ENCODE assay signal across 8 cellular contexts in the genomic region with DNA sequence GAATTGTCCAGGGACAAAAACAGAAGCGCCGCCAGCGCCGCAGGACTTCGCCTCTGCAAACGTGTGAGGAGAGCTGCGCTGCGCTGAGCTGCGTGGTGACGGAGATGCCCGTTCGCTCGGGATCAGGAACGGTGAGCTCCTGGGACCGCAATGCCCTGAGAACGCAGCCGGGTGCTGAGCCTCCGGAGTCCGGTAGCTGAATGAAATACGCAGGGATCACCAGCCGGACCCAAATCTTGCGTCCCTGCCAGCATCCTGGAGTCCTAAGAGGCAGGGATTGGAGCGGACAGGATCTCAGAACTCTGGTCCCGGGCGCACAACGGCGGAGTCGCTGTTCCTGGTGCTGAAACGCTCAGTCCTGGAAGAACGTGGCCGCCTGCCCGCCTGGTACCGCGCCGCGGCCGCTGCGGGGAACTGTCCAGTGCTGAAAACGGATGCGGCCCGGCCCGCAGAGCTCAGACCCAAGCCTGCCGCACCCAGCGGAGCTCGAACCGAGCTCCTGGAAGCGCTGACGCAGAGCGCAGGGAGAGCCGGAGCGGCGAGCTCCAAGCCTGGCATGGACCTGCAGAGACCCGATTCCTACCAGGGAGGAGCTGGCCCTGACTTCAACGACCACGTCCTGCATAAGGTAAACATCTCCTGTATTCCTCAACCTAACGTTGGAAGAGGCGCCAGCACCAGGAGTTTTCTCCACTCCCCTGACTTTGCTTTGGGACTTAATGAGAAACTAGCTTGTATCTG. TPM values are rescaled to one million over a fixed set of nuclear protein-coding genes. Genes with fewer than 3 reads are reported as not detected.
DNase-seq lines count a peak whose midpoint lies in the region; TF ChIP-seq lines count a peak whose summit lies in the region.

No MANE protein-coding gene starts in this region.

- H2AFZ ChIP-seq in neural cell (ENCODE audit: low read depth, low read length): no peak overlapping the region

- no peak overlapping the region for H3K27ac ChIP-seq in neural cell (ENCODE audit: low read length)

- no peak overlapping the region for H3K9ac ChIP-seq in neural cell (ENCODE audit: low read length)

- H3F3A ChIP-seq in neural cell (ENCODE audit: insufficient read depth, low read length, poor library complexity, severe bottlenecking): no peaks in the 10 kb centered on the region

- TF ChIP-seq RAD21 in neural cell (conservative IDR thresholded peaks at IDR 0.05): no peak

- H3K79me2 ChIP-seq in neural cell (replicated peaks; ENCODE audit: insufficient read depth, low read length): no peaks in the 10 kb centered on the region

- peak overlapping the region; percentile 42 for H3K4me2 ChIP-seq in neural cell (ENCODE audit: low read length)

- no peak for TF ChIP-seq CTCF in neural cell (IDR thresholded peaks at IDR 0.05; ENCODE audit: poor library complexity, severe bottlenecking)

- TF ChIP-seq EP300 in neural cell (conservative IDR thresholded peaks at IDR 0.05; ENCODE audit: poor library complexity, severe bottlenecking): no peak

- no peaks in the 10 kb centered on the region for H3K9me2 ChIP-seq in neural cell (ENCODE audit: insufficient read depth, low read length)

- DNase-seq in COLO829 (ENCODE audit: low spot score) (peak; percentile 66), NCI-H226 (peak; percentile 44), activated T-helper 1 cell treated with Interleukin-2 at 50 U/mL for 16 hours (ENCODE audit: low read depth) (peak; percentile 58), fibroblast of the conjunctiva (ENCODE audit: low read depth) (peak; percentile 33), NCI-H1436 (lab: John Stamatoyannopoulos, UW) (no peak), NCI-H128 (lab: John Stamatoyannopoulos, UW; ENCODE audit: unreplicated experiment) (no peak)
- DNase-seq in stimulated activated naive CD4-positive, alpha-beta T cell treated with Interleukin-2 at 50 U/mL for 16 hours (lab: John Stamatoyannopoulos, UW): peak; percentile 61

- H4K20me1 ChIP-seq in neural cell (ENCODE audit: insufficient read depth): no peaks in the 10 kb centered on the region

- peak overlapping the region; percentile 62 for H3K4me3 ChIP-seq in neural cell (ENCODE audit: low read length)

- H3K27me3 ChIP-seq in neural cell (ENCODE audit: insufficient read depth, low read depth, low read length): peaks cover 73% of the 10 kb centered on the region

- no peaks in the 10 kb centered on the region for H3K9me3 ChIP-seq in neural cell (ENCODE audit: low read length)

- H3K36me3 ChIP-seq in neural cell (ENCODE audit: insufficient read depth, low read length): no peaks in the 10 kb centered on the region

TF ChIP-seq in neural cell, 6 proteins besides CTCF, POLR2A, EP300 and RAD21:
- TF ChIP-seq EZH2 (IDR thresholded peaks at IDR 0.05; ENCODE audit: borderline replicate concordance, insufficient read depth, low read length, poor library complexity, severe bottlenecking) (no peak), POLR2AphosphoS5 (IDR thresholded peaks at IDR 0.05) (peak; percentile 22), MXI1 (conservative IDR thresholded peaks at IDR 0.05; ENCODE audit: poor library complexity, severe bottlenecking) (no peak), TAF1 (IDR thresholded peaks at IDR 0.05; ENCODE audit: low read depth) (no peak)
- TF ChIP-seq, protein P1, sequence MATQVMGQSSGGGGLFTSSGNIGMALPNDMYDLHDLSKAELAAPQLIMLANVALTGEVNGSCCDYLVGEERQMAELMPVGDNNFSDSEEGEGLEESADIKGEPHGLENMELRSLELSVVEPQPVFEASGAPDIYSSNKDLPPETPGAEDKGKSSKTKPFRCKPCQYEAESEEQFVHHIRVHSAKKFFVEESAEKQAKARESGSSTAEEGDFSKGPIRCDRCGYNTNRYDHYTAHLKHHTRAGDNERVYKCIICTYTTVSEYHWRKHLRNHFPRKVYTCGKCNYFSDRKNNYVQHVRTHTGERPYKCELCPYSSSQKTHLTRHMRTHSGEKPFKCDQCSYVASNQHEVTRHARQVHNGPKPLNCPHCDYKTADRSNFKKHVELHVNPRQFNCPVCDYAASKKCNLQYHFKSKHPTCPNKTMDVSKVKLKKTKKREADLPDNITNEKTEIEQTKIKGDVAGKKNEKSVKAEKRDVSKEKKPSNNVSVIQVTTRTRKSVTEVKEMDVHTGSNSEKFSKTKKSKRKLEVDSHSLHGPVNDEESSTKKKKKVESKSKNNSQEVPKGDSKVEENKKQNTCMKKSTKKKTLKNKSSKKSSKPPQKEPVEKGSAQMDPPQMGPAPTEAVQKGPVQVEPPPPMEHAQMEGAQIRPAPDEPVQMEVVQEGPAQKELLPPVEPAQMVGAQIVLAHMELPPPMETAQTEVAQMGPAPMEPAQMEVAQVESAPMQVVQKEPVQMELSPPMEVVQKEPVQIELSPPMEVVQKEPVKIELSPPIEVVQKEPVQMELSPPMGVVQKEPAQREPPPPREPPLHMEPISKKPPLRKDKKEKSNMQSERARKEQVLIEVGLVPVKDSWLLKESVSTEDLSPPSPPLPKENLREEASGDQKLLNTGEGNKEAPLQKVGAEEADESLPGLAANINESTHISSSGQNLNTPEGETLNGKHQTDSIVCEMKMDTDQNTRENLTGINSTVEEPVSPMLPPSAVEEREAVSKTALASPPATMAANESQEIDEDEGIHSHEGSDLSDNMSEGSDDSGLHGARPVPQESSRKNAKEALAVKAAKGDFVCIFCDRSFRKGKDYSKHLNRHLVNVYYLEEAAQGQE (IDR thresholded peaks at IDR 0.05; ENCODE audit: borderline replicate concordance): peak; percentile 98

RNA-seq across cellular contexts. Expression of gene CD300LF, which starts 41.5 kb away (rescaled TPM):
- not detected in 2 replicates for polyA plus RNA-seq in neural cell
- not detected in 2 replicates for polyA minus RNA-seq in neural cell

RNA-seq across cellular contexts. Expression of gene CD300E, which starts 47.7 kb away (rescaled TPM):
- polyA plus RNA-seq in neural cell: not detected in 2 replicates
- polyA minus RNA-seq in neural cell: not detected in 2 replicates

Comparison
In these comparisons a context has a peak if more than half of its experiments do, and no peak if none do; other contexts are left out.
1. DNase-seq: peak in COLO829 (single experiment), NCI-H226 (single experiment), activated T-helper 1 cell treated with Interleukin-2 at 50 U/mL for 16 hours (single experiment), fibroblast of the conjunctiva (single experiment) and stimulated activated naive CD4-positive, alpha-beta T cell treated with Interleukin-2 at 50 U/mL for 16 hours (single experiment); none in NCI-H1436 (single experiment) and NCI-H128 (single experiment).